ENCODE assay signal across 21 cellular contexts in genomic region chr7:149878523-149878921, GRCh38. TPM values are rescaled to one million over a fixed set of nuclear protein-coding genes. Genes with fewer than 3 reads are reported as not detected.
DNase-seq lines count a peak whose midpoint lies in the region; ATAC-seq and TF ChIP-seq lines count a peak whose summit lies in the region.
"Had no signal": no experiment of that assay in that cellular context is flagged by ENCODE, and none has a peak within 500 bp of the region (broad histone marks: within the 10 kb centered on the region; RNA-seq: fewer than 3 reads in every experiment).

No MANE protein-coding gene starts in this region.

- no peaks in the 10 kb centered on the region for H3K36me3 Mint-ChIP-seq in endodermal cell (ENCODE audit: low read depth)

- H3K9me3 ChIP-seq in endodermal cell (ENCODE audit: control insufficient read depth, low read length) (no peaks in the 10 kb centered on the region), body of pancreas (no peaks in the 10 kb centered on the region)
- H3K9me3 ChIP-seq: SJSA1 had no signal

- no peaks in the 10 kb centered on the region for H3K27me3 Mint-ChIP-seq in stimulated activated naive CD8-positive, alpha-beta T cell treated with anti-CD3 and anti-CD28 coated beads, Interleukin-15, amount 100 ng/mL, for 72 hours
- H3K27me3 Mint-ChIP-seq in endodermal cell (ENCODE audit: insufficient read depth) = peaks cover 23% of the 10 kb centered on the region

- 88 to 90% methylated on average over 8 to 13 of the region's 13 CpGs for WGBS in endodermal cell (ENCODE audit: insufficient coverage in 1 of 2, insufficient read length in 1 of 2), 2 experiments
- 76 to 81% methylated on average over 9 to 13 of the region's 13 CpGs for WGBS in body of pancreas, 2 donors

- no peaks in the 10 kb centered on the region for H3K9me3 Mint-ChIP-seq in stimulated activated naive CD8-positive, alpha-beta T cell treated with anti-CD3 and anti-CD28 coated beads, Interleukin-15, amount 100 ng/mL, for 72 hours
- no peaks in the 10 kb centered on the region for H3K9me3 Mint-ChIP-seq in endodermal cell
- H3K9me3 Mint-ChIP-seq: GM23338, HFFc6 had no signal

- H3K4me3 Mint-ChIP-seq in stimulated activated naive CD8-positive, alpha-beta T cell treated with anti-CD3 and anti-CD28 coated beads, Interleukin-15, amount 100 ng/mL, for 72 hours = no peak overlapping the region
- H3K4me3 Mint-ChIP-seq in endodermal cell = no peak overlapping the region
- H3K4me3 Mint-ChIP-seq: GM23338, HFFc6 had no signal

- intact Hi-C loops in body of pancreas (cut with DNase I) = no loop called here

- TF ChIP-seq POLR2A in body of pancreas (IDR thresholded peaks at IDR 0.05) = no peak

- H3K27ac ChIP-seq in endodermal cell (ENCODE audit: low read depth, low read length) (no peak overlapping the region), body of pancreas (no peak overlapping the region)
- H3K27ac ChIP-seq: RWPE1, SJSA1 had no signal

- H3K27me3 ChIP-seq in endodermal cell (ENCODE audit: control insufficient read depth, insufficient read depth, low read length, poor library complexity, severe bottlenecking) (peaks cover 17% of the 10 kb centered on the region), body of pancreas (no peaks in the 10 kb centered on the region)
- H3K27me3 ChIP-seq: SJSA1 had no signal

- no peak for ATAC-seq in stimulated activated naive CD8-positive, alpha-beta T cell treated with anti-CD3 and anti-CD28 coated beads, Interleukin-15, amount 100 ng/mL, for 72 hours
- no peak for ATAC-seq in stimulated activated naive CD8-positive, alpha-beta T cell treated with anti-CD3 and anti-CD28 coated beads, Interleukin-15, Interleukin-2, amounts not matched to agents 100 U/mL and 50 U/mL, for 24 hours
- no peak for ATAC-seq in HG03175 (IDR thresholded peaks at IDR 0.05; ENCODE audit: unreplicated experiment)
- ATAC-seq in body of pancreas = no peak
- ATAC-seq: GM23338 had no signal

- H3K4me1 Mint-ChIP-seq in stimulated activated naive CD8-positive, alpha-beta T cell treated with anti-CD3 and anti-CD28 coated beads, Interleukin-15, amount 100 ng/mL, for 72 hours = peaks cover 54% of the 10 kb centered on the region
- peaks cover 5% of the 10 kb centered on the region for H3K4me1 Mint-ChIP-seq in endodermal cell

- H3K27ac Mint-ChIP-seq in stimulated activated naive CD8-positive, alpha-beta T cell treated with anti-CD3 and anti-CD28 coated beads, Interleukin-15, amount 100 ng/mL, for 72 hours = peak overlapping the region; percentile 57 to 91
- H3K27ac Mint-ChIP-seq in endodermal cell = no peak overlapping the region
- H3K27ac Mint-ChIP-seq: GM23338, HFFc6 had no signal

- no peak overlapping the region for H3K9ac ChIP-seq in endodermal cell (ENCODE audit: extremely low read depth, low read length, poor library complexity, severe bottlenecking)

- no peak overlapping the region for H3K4me3 ChIP-seq in endodermal cell (ENCODE audit: low read length)
- no peak overlapping the region for H3K4me3 ChIP-seq in body of pancreas
- H3K4me3 ChIP-seq: GM23338, SJSA1 had no signal

- H3K36me3 ChIP-seq in endodermal cell (ENCODE audit: control insufficient read depth, insufficient read depth, low read length) = no peaks in the 10 kb centered on the region
- no peaks in the 10 kb centered on the region for H3K36me3 ChIP-seq in body of pancreas (replicated peaks in 1 of 2; ENCODE audit: insufficient read depth in 1 of 2, low read depth in 2 of 2)
- H3K36me3 ChIP-seq: SJSA1 had no signal

- TF ChIP-seq CTCF in endodermal cell (conservative IDR thresholded peaks at IDR 0.05) = no peak
- TF ChIP-seq CTCF in body of pancreas (IDR thresholded peaks at IDR 0.05) = no peak

- DNase-seq in stimulated activated naive CD8-positive, alpha-beta T cell treated with anti-CD3 and anti-CD28 coated beads, Interleukin-15, amount 100 ng/mL, for 72 hours = no peak
- no peak for DNase-seq in stimulated activated naive CD8-positive, alpha-beta T cell treated with anti-CD3 and anti-CD28 coated beads, Interleukin-15, Interleukin-2, amounts not matched to agents 100 U/mL and 50 U/mL, for 24 hours
- DNase-seq in NCI-H524 treated with DMSO at 0.1 percent for 48 hours (lab: John Stamatoyannopoulos, UW) = peak; percentile 12
- DNase-seq in endodermal cell = peak; percentile 28
- no peak for DNase-seq in activated effector memory CD4-positive, alpha-beta T cell treated with anti-CD3 and anti-CD28 coated beads, Interleukin-2, amount 50 U/mL, for 16 hours
- no peak for DNase-seq in activated CD4-positive, alpha-beta T cell treated with anti-CD3 and anti-CD28 coated beads for 48 hours
- no peak for DNase-seq in body of pancreas
- DNase-seq: AML-193; Calu3; DND-41; HFFc6; KG1; NCI-H1092 treated with DMSO at 0.1 percent for 48 hours; NCI-H187; NCI-H510A treated with DMSO at 0.1 percent for 48 hours; NK-92 treated with Interleukin-12 subunit alpha and Interleukin-12 subunit beta, amount 100 ng/mL, for 24 hours; OCI-M1 had no signal

- no peaks in the 10 kb centered on the region for H3K4me1 ChIP-seq in endodermal cell (ENCODE audit: control insufficient read depth, insufficient read depth, low read length)
- peaks cover 38% of the 10 kb centered on the region for H3K4me1 ChIP-seq in body of pancreas

RNA-seq across cellular contexts. Expression of gene ATP6V0E2, which starts 4.8 kb away (rescaled TPM):
- total RNA-seq in endodermal cell (10 to 100 TPM; 15.3 to 16.1 TPM), body of pancreas (10 to 100 TPM; 24.1 TPM)
- 30.6 TPM for polyA plus RNA-seq in endodermal cell (2013, experiment 1 of 2)
- polyA plus RNA-seq in endodermal cell (2013, experiment 2 of 2) = 28.9 TPM

RNA-seq across cellular contexts. Expression of gene ZNF862, which starts 40.3 kb away (rescaled TPM):
- 10 to 100 TPM in 1 of 2 donors, 1 to 10 TPM in 1; 8.3 to 15.6 TPM for total RNA-seq in endodermal cell
- polyA plus RNA-seq in endodermal cell (2013, experiment 1 of 2) = 8.8 TPM
- 8.9 TPM for polyA plus RNA-seq in endodermal cell (2013, experiment 2 of 2)
- total RNA-seq in body of pancreas = 10 to 100 TPM; 10.9 to 18.8 TPM

Comparison
In these comparisons a context has a peak if more than half of its experiments do, and no peak if none do; other contexts are left out.
1. DNase-seq: peak in NCI-H524 treated with DMSO at 0.1 percent for 48 hours (single experiment) and endodermal cell (single experiment); none in stimulated activated naive CD8-positive, alpha-beta T cell treated with anti-CD3 and anti-CD28 coated beads, Interleukin-15, amount 100 ng/mL, for 72 hours (0 of 2), stimulated activated naive CD8-positive, alpha-beta T cell treated with anti-CD3 and anti-CD28 coated beads, Interleukin-15, Interleukin-2, amounts not matched to agents 100 U/mL and 50 U/mL, for 24 hours (single experiment), activated effector memory CD4-positive, alpha-beta T cell treated with anti-CD3 and anti-CD28 coated beads, Interleukin-2, amount 50 U/mL, for 16 hours (single experiment), activated CD4-positive, alpha-beta T cell treated with anti-CD3 and anti-CD28 coated beads for 48 hours (single experiment) and body of pancreas (0 of 4).